1 cellular context compared by ENCODE assay signal in the genomic region with DNA sequence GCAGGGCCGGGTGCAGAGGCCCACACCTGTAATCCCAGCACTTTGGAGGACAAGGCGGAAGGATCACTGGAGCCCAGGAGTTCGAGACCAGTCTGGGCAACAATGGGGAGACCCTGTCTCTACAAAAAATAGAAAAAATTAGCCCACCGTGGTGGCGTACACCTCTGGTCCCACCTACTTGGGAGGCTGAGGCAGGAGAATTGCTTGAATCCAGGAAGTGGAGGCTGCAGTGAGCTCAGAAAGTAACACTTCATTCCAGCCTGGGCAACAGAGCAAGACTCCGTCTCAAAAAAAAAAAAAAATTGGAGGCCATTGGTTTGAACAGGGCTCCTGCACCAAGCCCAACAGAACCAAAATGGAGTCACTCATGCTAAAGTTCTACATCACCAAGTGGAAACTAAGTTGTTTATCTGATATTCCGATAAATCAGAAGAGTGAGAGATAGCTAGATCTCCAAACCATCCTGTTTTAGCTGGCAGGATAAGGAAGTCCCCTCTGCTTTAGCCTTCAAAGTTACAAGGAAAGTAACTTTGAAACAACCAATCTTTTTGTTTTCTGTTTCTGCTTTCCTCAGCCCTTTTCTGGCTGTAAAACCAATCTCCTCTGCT.
TF ChIP-seq lines count a peak whose summit lies in the region.

No MANE protein-coding gene starts in this region.

TF ChIP-seq in SK-N-SH treated with all-trans-retinoic acid at 6 μM for 48 hours, 23 proteins besides CTCF, POLR2A, EP300 and RAD21:
- TF ChIP-seq, protein P1, sequence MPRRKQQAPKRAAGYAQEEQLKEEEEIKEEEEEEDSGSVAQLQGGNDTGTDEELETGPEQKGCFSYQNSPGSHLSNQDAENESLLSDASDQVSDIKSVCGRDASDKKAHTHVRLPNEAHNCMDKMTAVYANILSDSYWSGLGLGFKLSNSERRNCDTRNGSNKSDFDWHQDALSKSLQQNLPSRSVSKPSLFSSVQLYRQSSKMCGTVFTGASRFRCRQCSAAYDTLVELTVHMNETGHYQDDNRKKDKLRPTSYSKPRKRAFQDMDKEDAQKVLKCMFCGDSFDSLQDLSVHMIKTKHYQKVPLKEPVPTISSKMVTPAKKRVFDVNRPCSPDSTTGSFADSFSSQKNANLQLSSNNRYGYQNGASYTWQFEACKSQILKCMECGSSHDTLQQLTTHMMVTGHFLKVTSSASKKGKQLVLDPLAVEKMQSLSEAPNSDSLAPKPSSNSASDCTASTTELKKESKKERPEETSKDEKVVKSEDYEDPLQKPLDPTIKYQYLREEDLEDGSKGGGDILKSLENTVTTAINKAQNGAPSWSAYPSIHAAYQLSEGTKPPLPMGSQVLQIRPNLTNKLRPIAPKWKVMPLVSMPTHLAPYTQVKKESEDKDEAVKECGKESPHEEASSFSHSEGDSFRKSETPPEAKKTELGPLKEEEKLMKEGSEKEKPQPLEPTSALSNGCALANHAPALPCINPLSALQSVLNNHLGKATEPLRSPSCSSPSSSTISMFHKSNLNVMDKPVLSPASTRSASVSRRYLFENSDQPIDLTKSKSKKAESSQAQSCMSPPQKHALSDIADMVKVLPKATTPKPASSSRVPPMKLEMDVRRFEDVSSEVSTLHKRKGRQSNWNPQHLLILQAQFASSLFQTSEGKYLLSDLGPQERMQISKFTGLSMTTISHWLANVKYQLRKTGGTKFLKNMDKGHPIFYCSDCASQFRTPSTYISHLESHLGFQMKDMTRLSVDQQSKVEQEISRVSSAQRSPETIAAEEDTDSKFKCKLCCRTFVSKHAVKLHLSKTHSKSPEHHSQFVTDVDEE (CRISPR knock-in tag; IDR thresholded peaks at IDR 0.05), result no peak
- TF ChIP-seq ESRRG (CRISPR knock-in tag; IDR thresholded peaks at IDR 0.05) (no peak), TCF4 (CRISPR knock-in tag; IDR thresholded peaks at IDR 0.05; ENCODE audit: borderline replicate concordance) (no peak), SNAI2 (CRISPR knock-in tag; IDR thresholded peaks at IDR 0.05) (no peak), TOX (CRISPR knock-in tag; IDR thresholded peaks at IDR 0.05; ENCODE audit: borderline replicate concordance) (no peak), PPARA (CRISPR knock-in tag; IDR thresholded peaks at IDR 0.05; ENCODE audit: borderline replicate concordance) (no peak), BACH2 (CRISPR knock-in tag; IDR thresholded peaks at IDR 0.05; ENCODE audit: borderline replicate concordance) (no peak), GLIS3 (CRISPR knock-in tag; IDR thresholded peaks at IDR 0.05) (no peak), ZNF565 (CRISPR knock-in tag; conservative IDR thresholded peaks at IDR 0.05; ENCODE audit: low read depth) (no peak), PATZ1 (CRISPR knock-in tag; IDR thresholded peaks at IDR 0.05; ENCODE audit: borderline replicate concordance) (no peak), RARB (CRISPR knock-in tag; IDR thresholded peaks at IDR 0.05) (no peak), ZNF70 (CRISPR knock-in tag; IDR thresholded peaks at IDR 0.05) (no peak), CSDC2 (CRISPR knock-in tag; IDR thresholded peaks at IDR 0.05) (no peak), ARNTL (CRISPR knock-in tag; IDR thresholded peaks at IDR 0.05; ENCODE audit: borderline replicate concordance, low read depth) (no peak), OSR1 (CRISPR knock-in tag; IDR thresholded peaks at IDR 0.05) (no peak), ISL1 (CRISPR knock-in tag; IDR thresholded peaks at IDR 0.05) (no peak)
- TF ChIP-seq, protein P2, sequence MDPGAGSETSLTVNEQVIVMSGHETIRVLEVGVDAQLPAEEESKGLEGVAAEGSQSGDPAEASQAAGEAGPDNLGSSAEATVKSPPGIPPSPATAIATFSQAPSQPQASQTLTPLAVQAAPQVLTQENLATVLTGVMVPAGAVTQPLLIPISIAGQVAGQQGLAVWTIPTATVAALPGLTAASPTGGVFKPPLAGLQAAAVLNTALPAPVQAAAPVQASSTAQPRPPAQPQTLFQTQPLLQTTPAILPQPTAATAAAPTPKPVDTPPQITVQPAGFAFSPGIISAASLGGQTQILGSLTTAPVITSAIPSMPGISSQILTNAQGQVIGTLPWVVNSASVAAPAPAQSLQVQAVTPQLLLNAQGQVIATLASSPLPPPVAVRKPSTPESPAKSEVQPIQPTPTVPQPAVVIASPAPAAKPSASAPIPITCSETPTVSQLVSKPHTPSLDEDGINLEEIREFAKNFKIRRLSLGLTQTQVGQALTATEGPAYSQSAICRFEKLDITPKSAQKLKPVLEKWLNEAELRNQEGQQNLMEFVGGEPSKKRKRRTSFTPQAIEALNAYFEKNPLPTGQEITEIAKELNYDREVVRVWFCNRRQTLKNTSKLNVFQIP (CRISPR knock-in tag; IDR thresholded peaks at IDR 0.05; ENCODE audit: borderline replicate concordance, low read depth), result no peak
- TF ChIP-seq, protein P3, sequence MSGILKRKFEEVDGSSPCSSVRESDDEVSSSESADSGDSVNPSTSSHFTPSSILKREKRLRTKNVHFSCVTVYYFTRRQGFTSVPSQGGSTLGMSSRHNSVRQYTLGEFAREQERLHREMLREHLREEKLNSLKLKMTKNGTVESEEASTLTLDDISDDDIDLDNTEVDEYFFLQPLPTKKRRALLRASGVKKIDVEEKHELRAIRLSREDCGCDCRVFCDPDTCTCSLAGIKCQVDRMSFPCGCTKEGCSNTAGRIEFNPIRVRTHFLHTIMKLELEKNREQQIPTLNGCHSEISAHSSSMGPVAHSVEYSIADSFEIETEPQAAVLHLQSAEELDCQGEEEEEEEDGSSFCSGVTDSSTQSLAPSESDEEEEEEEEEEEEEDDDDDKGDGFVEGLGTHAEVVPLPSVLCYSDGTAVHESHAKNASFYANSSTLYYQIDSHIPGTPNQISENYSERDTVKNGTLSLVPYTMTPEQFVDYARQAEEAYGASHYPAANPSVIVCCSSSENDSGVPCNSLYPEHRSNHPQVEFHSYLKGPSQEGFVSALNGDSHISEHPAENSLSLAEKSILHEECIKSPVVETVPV (CRISPR knock-in tag; IDR thresholded peaks at IDR 0.05), result no peak
